Comparison of ENCODE assay signal across 1 cellular context in genomic region chr17:7841309-7841621, GRCh38.
TF ChIP-seq lines count a peak whose summit lies in the region.

No MANE protein-coding gene starts in this region.

TF ChIP-seq in H1, 55 proteins besides CTCF, POLR2A, EP300 and RAD21:
- no peak for TF ChIP-seq POU5F1 (IDR thresholded peaks at IDR 0.05; ENCODE audit: low read depth, low read length)
- TF ChIP-seq USF2 (IDR thresholded peaks at IDR 0.05; ENCODE audit: low read length) = 0 out of 2 replicates have a peak, but pooled peaks have one; percentile 25
- peak; percentile 35 for TF ChIP-seq SAP30 (IDR thresholded peaks at IDR 0.05; ENCODE audit: insufficient read depth, insufficient replicate concordance, low read length)
